ENCODE assay signal across 25 cellular contexts in the genomic region with DNA sequence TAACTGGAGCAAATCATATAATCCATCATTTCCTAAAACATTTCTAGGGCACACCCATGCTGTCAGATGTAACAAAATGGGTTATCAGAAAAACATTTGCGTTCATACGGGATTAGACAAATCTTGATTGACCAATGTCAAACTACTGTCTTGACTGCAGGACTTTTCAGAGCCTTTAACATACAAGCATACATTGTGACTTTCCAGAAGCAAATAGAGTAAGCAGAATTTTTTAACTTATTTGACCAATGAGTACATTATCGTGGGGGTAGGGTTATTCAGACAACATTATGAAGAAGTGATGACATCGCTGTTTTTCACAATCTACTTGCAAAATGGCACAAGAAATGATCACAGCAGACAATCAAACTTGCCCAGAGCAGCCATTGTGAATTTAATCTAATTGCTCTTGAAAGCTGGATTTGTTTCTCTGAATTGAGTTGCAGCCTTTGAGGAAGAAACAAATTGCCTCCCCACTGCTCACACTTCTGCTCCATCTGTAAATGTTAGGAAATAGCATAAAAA.
"Had no signal": no experiment of that assay in that cellular context is flagged by ENCODE, and none has a peak within 500 bp of the region (broad histone marks: within the 10 kb centered on the region; RNA-seq: fewer than 3 reads in every experiment).

No MANE protein-coding gene starts in this region.

- H3K4me3 ChIP-seq: coronary artery, dorsolateral prefrontal cortex, esophagus muscularis mucosa, gastroesophageal sphincter, heart right ventricle, left lung, lower lobe of right lung, mucosa of descending colon had no signal

- H3K36me3 ChIP-seq: esophagus muscularis mucosa, gastroesophageal sphincter, heart right ventricle, left lung, lower lobe of right lung had no signal

- H3K4me1 ChIP-seq: foreskin keratinocyte had no signal

- H3K4me1 Mint-ChIP-seq: naive B cell; naive thymus-derived CD8-positive, alpha-beta T cell had no signal

- H3K27ac Mint-ChIP-seq: mesothelial cell of epicardium; naive B cell; naive thymus-derived CD8-positive, alpha-beta T cell had no signal

- H3K36me3 Mint-ChIP-seq: mesothelial cell of epicardium; naive thymus-derived CD8-positive, alpha-beta T cell had no signal

- H3K9me3 ChIP-seq: esophagus muscularis mucosa, gastroesophageal sphincter, left lung, lower lobe of right lung, mucosa of descending colon had no signal

- DNase-seq: dermis blood vessel endothelial cell; dorsolateral prefrontal cortex; effector CD4-positive, alpha-beta T cell; effector memory CD4-positive, alpha-beta T cell; foreskin keratinocyte; glutamatergic neuron; head of caudate nucleus; heart right ventricle; hippocampal formation; left cardiac atrium; left lung; left ventricle myocardium superior; lower lobe of right lung; mesenchymal stem cell; mucosa of descending colon; naive B cell; naive thymus-derived CD8-positive, alpha-beta T cell had no signal

- ATAC-seq: foreskin keratinocyte; gastroesophageal sphincter; heart right ventricle; left cardiac atrium; left lung; left ventricle myocardium superior; lower lobe of right lung; mucosa of descending colon; naive thymus-derived CD8-positive, alpha-beta T cell had no signal

- H3K27ac ChIP-seq: coronary artery, dorsolateral prefrontal cortex, esophagus muscularis mucosa, foreskin keratinocyte, gastroesophageal sphincter, heart right ventricle, left lung, lower lobe of right lung had no signal

- H3K27me3 ChIP-seq: esophagus muscularis mucosa, foreskin keratinocyte, gastroesophageal sphincter, heart right ventricle, left lung had no signal

- FAIRE-seq: endothelial cell of umbilical vein, frontal cortex, islet of Langerhans, keratinocyte had no signal

- H3K4me3 Mint-ChIP-seq: mesothelial cell of epicardium; naive B cell; naive thymus-derived CD8-positive, alpha-beta T cell had no signal
